Comparison of ENCODE assay signal across 20 cellular contexts in the genomic region with DNA sequence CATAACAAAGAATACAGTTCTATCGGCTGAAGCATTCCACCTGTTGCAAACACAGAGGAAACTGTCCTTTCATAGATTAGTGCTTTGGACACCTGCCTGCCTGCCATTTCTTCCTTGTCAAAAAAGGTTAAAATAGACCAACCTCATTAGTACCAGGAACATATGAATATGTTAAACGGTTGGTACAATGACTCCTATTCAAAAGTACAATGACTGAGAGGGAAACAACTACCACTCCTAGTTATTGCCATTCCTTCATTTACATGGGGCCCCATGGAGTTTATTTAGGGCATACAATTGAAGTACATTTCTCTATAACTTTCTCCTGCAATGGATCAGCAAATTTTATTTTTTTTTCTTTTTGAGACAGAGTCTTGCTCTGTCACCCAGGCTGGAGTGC.
"Had no signal": no experiment of that assay in that cellular context is flagged by ENCODE, and none has a peak within 500 bp of the region (broad histone marks: within the 10 kb centered on the region; RNA-seq: fewer than 3 reads in every experiment).

No MANE protein-coding gene starts in this region.

- ATAC-seq: naive thymus-derived CD4-positive, alpha-beta T cell; natural killer cell treated with Interleukin-12 subunit alpha and Interleukin-12 subunit beta and Interleukin-15 and Interleukin-18, amount 100 ng/mL, for 72 hours; right lobe of liver; stimulated activated naive CD8-positive, alpha-beta T cell treated with anti-CD3 and anti-CD28 coated beads, Interleukin-15, amount 100 ng/mL, for 72 hours had no signal

- H3K4me1 Mint-ChIP-seq: immature natural killer cell; mesothelial cell of epicardium; naive thymus-derived CD4-positive, alpha-beta T cell; stimulated activated naive CD8-positive, alpha-beta T cell treated with anti-CD3 and anti-CD28 coated beads, Interleukin-15, amount 100 ng/mL, for 72 hours had no signal

- H3K9me3 Mint-ChIP-seq: immature natural killer cell; mesothelial cell of epicardium; naive thymus-derived CD4-positive, alpha-beta T cell; natural killer cell treated with Interleukin-12 subunit alpha and Interleukin-12 subunit beta and Interleukin-15 and Interleukin-18, amount 100 ng/mL, for 72 hours; stimulated activated naive CD8-positive, alpha-beta T cell treated with anti-CD3 and anti-CD28 coated beads, Interleukin-15, amount 100 ng/mL, for 72 hours; type B pancreatic cell had no signal

- H3K36me3 Mint-ChIP-seq: immature natural killer cell; mesothelial cell of epicardium; naive thymus-derived CD4-positive, alpha-beta T cell; natural killer cell treated with Interleukin-12 subunit alpha and Interleukin-12 subunit beta and Interleukin-15 and Interleukin-18, amount 100 ng/mL, for 72 hours; type B pancreatic cell had no signal

- DNase-seq: hypothalamus; immature natural killer cell; kidney; left ventricle myocardium inferior; mesendoderm; naive thymus-derived CD4-positive, alpha-beta T cell; ovary; right lobe of liver; stimulated activated CD4-positive, alpha-beta T cell treated with anti-CD3 and anti-CD28 coated beads, Interleukin-12 subunit alpha, Interleukin-12 subunit beta, amount 100 ng/mL, for 4 hours; stimulated activated CD4-positive, alpha-beta T cell treated with anti-CD3 and anti-CD28 coated beads, Interleukin-15, amount 100 ng/mL, for 24 hours; stimulated activated CD4-positive, alpha-beta T cell treated with anti-CD3 and anti-CD28 coated beads, Interleukin-2, amount 100 ng/mL, for 24 hours; stimulated activated CD4-positive, alpha-beta T cell treated with anti-CD3 and anti-CD28 coated beads, Interleukin-4, amount 100 ng/mL, for 1 hour; stimulated activated naive CD4-positive, alpha-beta T cell; stimulated activated naive CD8-positive, alpha-beta T cell treated with anti-CD3 and anti-CD28 coated beads, Interleukin-15, amount 100 ng/mL, for 72 hours; substantia nigra; uterus had no signal

- H3K4me3 Mint-ChIP-seq: immature natural killer cell; mesothelial cell of epicardium; naive thymus-derived CD4-positive, alpha-beta T cell; natural killer cell treated with Interleukin-12 subunit alpha and Interleukin-12 subunit beta and Interleukin-15 and Interleukin-18, amount 100 ng/mL, for 72 hours; stimulated activated naive CD8-positive, alpha-beta T cell treated with anti-CD3 and anti-CD28 coated beads, Interleukin-15, amount 100 ng/mL, for 72 hours; type B pancreatic cell had no signal

- H3K27ac Mint-ChIP-seq: immature natural killer cell; mesothelial cell of epicardium; naive thymus-derived CD4-positive, alpha-beta T cell; natural killer cell treated with Interleukin-12 subunit alpha and Interleukin-12 subunit beta and Interleukin-15 and Interleukin-18, amount 100 ng/mL, for 72 hours; progenitor cell of endocrine pancreas; stimulated activated naive CD8-positive, alpha-beta T cell treated with anti-CD3 and anti-CD28 coated beads, Interleukin-15, amount 100 ng/mL, for 72 hours; type B pancreatic cell had no signal
